8 cellular contexts compared by ENCODE assay signal in the genomic region with DNA sequence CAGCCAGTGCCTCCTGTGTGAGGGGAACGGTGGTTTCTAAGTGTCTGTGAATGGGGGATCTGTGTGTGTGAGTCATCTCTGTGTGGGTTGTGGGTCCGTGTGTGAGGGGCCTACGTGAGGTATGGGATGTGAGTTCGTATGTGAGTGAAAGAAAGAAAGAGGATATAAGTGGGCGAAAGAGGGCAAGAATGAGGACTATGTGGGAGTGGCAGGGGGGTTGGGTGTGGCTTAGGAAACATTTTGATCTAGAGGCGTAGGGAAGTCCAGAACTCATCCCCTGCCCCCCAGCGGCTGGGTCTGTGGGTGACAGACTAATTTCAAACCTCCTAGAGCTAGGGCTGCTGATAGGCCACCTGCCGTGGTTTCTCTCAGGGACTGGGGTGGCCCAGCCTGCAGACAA. TPM values are rescaled to one million over a fixed set of nuclear protein-coding genes. Genes with fewer than 3 reads are reported as not detected.
DNase-seq lines count a peak whose midpoint lies in the region; ATAC-seq and TF ChIP-seq lines count a peak whose summit lies in the region.

No MANE protein-coding gene starts in this region.

- H3K4me1 ChIP-seq in A673 (ENCODE audit: insufficient read depth, low read length, poor library complexity, severe bottlenecking), result no peaks in the 10 kb centered on the region
- H3K4me1 ChIP-seq in right atrium auricular region, result no peaks in the 10 kb centered on the region

- CTCF ChIA-PET in A673 (lab: Charles Lee), result no interaction called here

- H3K36me3 ChIP-seq in A673 (ENCODE audit: insufficient read depth, low read length, poor library complexity, severe bottlenecking) (peaks cover 9% of the 10 kb centered on the region), right atrium auricular region (peaks cover 83% of the 10 kb centered on the region)

- H3K27me3 ChIP-seq in A673 (replicated peaks; ENCODE audit: insufficient read depth, low read depth, low read length, poor library complexity) (no peaks in the 10 kb centered on the region), right atrium auricular region (no peaks in the 10 kb centered on the region)

- H3K4me1 Mint-ChIP-seq in IgD-negative memory B cell, result peaks cover 4 to 6% (median 5%) of the 10 kb centered on the region in 3 donors
- H3K4me1 Mint-ChIP-seq in stimulated activated naive B cell treated with anti-CD40 and anti-IgM and Interleukin-4, amounts not matched to agents 10 μg/mL and 1 μg/mL and 100 μg/mL, for 72 hours, result peaks cover 4 to 6% of the 10 kb centered on the region in 2 donors

- no peaks in the 10 kb centered on the region for H3K27me3 Mint-ChIP-seq in IgD-negative memory B cell
- no peaks in the 10 kb centered on the region for H3K27me3 Mint-ChIP-seq in stimulated activated naive B cell treated with anti-CD40 and anti-IgM and Interleukin-4, amounts not matched to agents 10 μg/mL and 1 μg/mL and 100 μg/mL, for 72 hours

- intact Hi-C loops in A673 (cut with micrococcal nuclease; ENCODE audit: unreplicated experiment), result no loop called here

- POLR2A ChIA-PET in A673 (lab: Charles Lee; ENCODE audit: low non-redundant PET), result no interaction called here

- peaks cover 3% of the 10 kb centered on the region for H3K36me3 Mint-ChIP-seq in IgD-negative memory B cell
- peaks cover 35 to 56% of the 10 kb centered on the region in 2 donors for H3K36me3 Mint-ChIP-seq in stimulated activated naive B cell treated with anti-CD40 and anti-IgM and Interleukin-4, amounts not matched to agents 10 μg/mL and 1 μg/mL and 100 μg/mL, for 72 hours

- H3K9me3 Mint-ChIP-seq in IgD-negative memory B cell, result no peaks in the 10 kb centered on the region
- H3K9me3 Mint-ChIP-seq in stimulated activated naive B cell treated with anti-CD40 and anti-IgM and Interleukin-4, amounts not matched to agents 10 μg/mL and 1 μg/mL and 100 μg/mL, for 72 hours, result no peaks in the 10 kb centered on the region

- no peak overlapping the region for H3K4me3 ChIP-seq in A673 (ENCODE audit: low read depth, low read length, poor library complexity, severe bottlenecking)
- H3K4me3 ChIP-seq in right atrium auricular region, result no peak overlapping the region

- no peak overlapping the region for H3K4me3 Mint-ChIP-seq in IgD-negative memory B cell
- no peak overlapping the region for H3K4me3 Mint-ChIP-seq in stimulated activated naive B cell treated with anti-CD40 and anti-IgM and Interleukin-4, amounts not matched to agents 10 μg/mL and 1 μg/mL and 100 μg/mL, for 72 hours

- no TSS peak for BruUV-seq in A673 (replicated peaks; lab: Mats Ljungman, UMichigan)

- DNase-seq in A673 (ENCODE audit: low spot score) (peak; percentile 19), right atrium auricular region (ENCODE audit: low spot score) (no peak), KG1 (lab: John Stamatoyannopoulos, UW) (no peak), NCI-H1092 treated with DMSO at 0.1 percent for 48 hours (lab: John Stamatoyannopoulos, UW) (no peak)
- peak; percentile 38 for DNase-seq in activated gamma-delta T cell treated with anti-CD3 and anti-CD28 coated beads, Interleukin-2, amount 50 U/mL, for 16 hours (ENCODE audit: low read depth)
- DNase-seq in stimulated activated naive B cell treated with anti-CD40 and anti-IgM and Interleukin-4, amounts not matched to agents 10 μg/mL and 1 μg/mL and 100 μg/mL, for 72 hours, result no peak

- TF ChIP-seq CTCF in A673 (conservative IDR thresholded peaks at IDR 0.05; ENCODE audit: low read depth, low read length) (no peak), right atrium auricular region (IDR thresholded peaks at IDR 0.05) (no peak)

- no peak overlapping the region for H3K27ac ChIP-seq in A673 (ENCODE audit: low read depth, low read length, poor library complexity, severe bottlenecking)
- no peak overlapping the region for H3K27ac ChIP-seq in right atrium auricular region

- H3K9me3 ChIP-seq in A673 (ENCODE audit: low read depth, low read length, poor library complexity, severe bottlenecking) (no peaks in the 10 kb centered on the region), right atrium auricular region (no peaks in the 10 kb centered on the region)

- ATAC-seq in GM21390 (IDR thresholded peaks at IDR 0.05; ENCODE audit: unreplicated experiment), result peak; percentile 89
- peak; percentile 73 to 82 for ATAC-seq in stimulated activated naive B cell treated with anti-CD40 and anti-IgM and Interleukin-4, amounts not matched to agents 10 μg/mL and 1 μg/mL and 100 μg/mL, for 72 hours (replicated peaks)

- H3K27ac Mint-ChIP-seq in IgD-negative memory B cell, result peak overlapping the region in 2 of 3 donors; percentile 28 to 59
- H3K27ac Mint-ChIP-seq in stimulated activated naive B cell treated with anti-CD40 and anti-IgM and Interleukin-4, amounts not matched to agents 10 μg/mL and 1 μg/mL and 100 μg/mL, for 72 hours, result no peak overlapping the region

RNA-seq across cellular contexts. Expression of gene DHX35, which starts 35.5 kb away (rescaled TPM):
- 15.9 and 18.1 TPM in 2 replicates for total RNA-seq in A673 (2021)
- polyA plus RNA-seq in IgD-negative memory B cell, result 5.9 TPM
- 10 to 100 TPM; 15.2 to 41.0 TPM for total RNA-seq in right atrium auricular region

Comparison
In these comparisons a context has a peak if more than half of its experiments do, and no peak if none do; other contexts are left out.
1. DNase-seq: peak in A673 (single experiment) and activated gamma-delta T cell treated with anti-CD3 and anti-CD28 coated beads, Interleukin-2, amount 50 U/mL, for 16 hours (single experiment); none in stimulated activated naive B cell treated with anti-CD40 and anti-IgM and Interleukin-4, amounts not matched to agents 10 μg/mL and 1 μg/mL and 100 μg/mL, for 72 hours (single experiment), right atrium auricular region (single experiment), KG1 (single experiment) and NCI-H1092 treated with DMSO at 0.1 percent for 48 hours (single experiment).